Comparison of ENCODE assay signal across 8 cellular contexts in the genomic region with DNA sequence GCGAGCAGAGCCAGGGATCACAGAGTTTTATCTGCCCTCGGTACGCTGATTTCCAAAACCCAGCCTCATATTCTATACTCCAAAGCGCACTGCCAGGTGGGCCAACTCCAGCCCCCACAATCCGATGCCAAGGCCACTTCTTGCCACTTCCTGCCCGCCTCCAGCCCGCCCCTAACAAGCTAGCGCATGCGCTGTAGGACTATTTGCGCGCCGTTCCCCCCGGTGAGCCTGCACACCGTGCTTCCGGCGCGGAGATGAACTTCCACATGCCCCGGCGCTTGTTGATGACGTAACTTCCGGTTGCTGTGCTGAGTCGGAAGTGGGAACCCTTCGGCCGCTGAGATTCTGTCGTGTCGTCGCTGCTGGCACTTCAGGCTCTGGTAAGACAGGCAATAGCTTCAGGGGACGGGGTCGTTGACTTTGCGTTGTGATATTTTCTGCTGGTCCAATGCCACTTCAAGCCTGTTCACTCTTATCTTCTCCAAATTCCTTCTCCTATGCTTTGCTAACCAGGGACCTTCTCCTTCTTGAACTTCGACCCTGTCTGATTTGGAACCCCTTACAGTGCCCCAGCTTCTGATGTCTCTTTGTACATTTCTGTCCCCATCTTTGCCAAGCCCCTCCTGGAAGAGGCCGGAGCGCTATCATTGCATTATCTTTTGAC. TPM values are rescaled to one million over a fixed set of nuclear protein-coding genes. Genes with fewer than 3 reads are reported as not detected.
DNase-seq lines count a peak whose midpoint lies in the region; ATAC-seq, FAIRE-seq and TF ChIP-seq lines count a peak whose summit lies in the region.

A gene with protein sequence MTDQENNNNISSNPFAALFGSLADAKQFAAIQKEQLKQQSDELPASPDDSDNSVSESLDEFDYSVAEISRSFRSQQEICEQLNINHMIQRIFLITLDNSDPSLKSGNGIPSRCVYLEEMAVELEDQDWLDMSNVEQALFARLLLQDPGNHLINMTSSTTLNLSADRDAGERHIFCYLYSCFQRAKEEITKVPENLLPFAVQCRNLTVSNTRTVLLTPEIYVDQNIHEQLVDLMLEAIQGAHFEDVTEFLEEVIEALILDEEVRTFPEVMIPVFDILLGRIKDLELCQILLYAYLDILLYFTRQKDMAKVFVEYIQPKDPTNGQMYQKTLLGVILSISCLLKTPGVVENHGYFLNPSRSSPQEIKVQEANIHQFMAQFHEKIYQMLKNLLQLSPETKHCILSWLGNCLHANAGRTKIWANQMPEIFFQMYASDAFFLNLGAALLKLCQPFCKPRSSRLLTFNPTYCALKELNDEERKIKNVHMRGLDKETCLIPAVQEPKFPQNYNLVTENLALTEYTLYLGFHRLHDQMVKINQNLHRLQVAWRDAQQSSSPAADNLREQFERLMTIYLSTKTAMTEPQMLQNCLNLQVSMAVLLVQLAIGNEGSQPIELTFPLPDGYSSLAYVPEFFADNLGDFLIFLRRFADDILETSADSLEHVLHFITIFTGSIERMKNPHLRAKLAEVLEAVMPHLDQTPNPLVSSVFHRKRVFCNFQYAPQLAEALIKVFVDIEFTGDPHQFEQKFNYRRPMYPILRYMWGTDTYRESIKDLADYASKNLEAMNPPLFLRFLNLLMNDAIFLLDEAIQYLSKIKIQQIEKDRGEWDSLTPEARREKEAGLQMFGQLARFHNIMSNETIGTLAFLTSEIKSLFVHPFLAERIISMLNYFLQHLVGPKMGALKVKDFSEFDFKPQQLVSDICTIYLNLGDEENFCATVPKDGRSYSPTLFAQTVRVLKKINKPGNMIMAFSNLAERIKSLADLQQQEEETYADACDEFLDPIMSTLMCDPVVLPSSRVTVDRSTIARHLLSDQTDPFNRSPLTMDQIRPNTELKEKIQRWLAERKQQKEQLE (plus strand): TSS at position 306 of the 664 bp plus-strand sequence. CDS start 5,481 bp downstream, outside the sequence.

- H3K27me3 ChIP-seq in esophagus (ENCODE audit: control insufficient read depth in 1 of 2, insufficient read depth in 2 of 2, low read length in 2 of 2), result no peaks in the 10 kb centered on the region
- H3K27me3 ChIP-seq in mucosa of stomach (ENCODE audit: control insufficient read depth, insufficient read depth, low read length), result no peaks in the 10 kb centered on the region

- no peak for TF ChIP-seq CTCF in D721Med (IDR thresholded peaks at IDR 0.05; ENCODE audit: insufficient read depth, missing control alignments)

- H3K4me3 Mint-ChIP-seq in activated T-cell treated with anti-CD3 and anti-CD28 coated beads, Interleukin-2, amount 50 U/mL, for 24 hours, result peak within 1 kb of the TSS; percentile 96

- H3K27ac ChIP-seq in esophagus (ENCODE audit: low read depth in 2 of 2, low read length in 1 of 2), result peak within 1 kb of the TSS; percentile 40 to 76

- peak; percentile 25 for FAIRE-seq in D721Med (lab: Jason Lieb, UNC)

- peak within 1 kb of the TSS; percentile 82 for H3K9ac ChIP-seq in mucosa of stomach (ENCODE audit: low read length)

- no peaks in the 10 kb centered on the region for H3K27me3 Mint-ChIP-seq in activated T-cell treated with anti-CD3 and anti-CD28 coated beads, Interleukin-2, amount 50 U/mL, for 24 hours

- peaks cover 0 to 2% of the 10 kb centered on the region in 2 donors for H3K4me1 ChIP-seq in esophagus (ENCODE audit: control insufficient read depth in 2 of 2, insufficient read depth in 2 of 2, low read length in 1 of 2)
- H3K4me1 ChIP-seq in mucosa of stomach (ENCODE audit: control insufficient read depth, insufficient read depth, low read length), result no peaks in the 10 kb centered on the region

- H3K4me3 ChIP-seq in esophagus (ENCODE audit: low read depth in 1 of 2, low read length in 2 of 2) (peak within 1 kb of the TSS; percentile 60 to 99), mucosa of stomach (ENCODE audit: low read length) (peak within 1 kb of the TSS; percentile 68)

- no peaks in the 10 kb centered on the region for H3K9me3 ChIP-seq in esophagus (ENCODE audit: control insufficient read depth in 2 of 2, insufficient read depth in 1 of 2, low read depth in 1 of 2, low read length in 1 of 2)
- no peaks in the 10 kb centered on the region for H3K9me3 ChIP-seq in mucosa of stomach (ENCODE audit: control insufficient read depth, low read length)

- H3K36me3 ChIP-seq in esophagus (ENCODE audit: control insufficient read depth in 2 of 2, insufficient read depth in 2 of 2, low read length in 1 of 2) (no peaks in the 10 kb centered on the region), mucosa of stomach (ENCODE audit: control insufficient read depth, insufficient read depth, low read length) (no peaks in the 10 kb centered on the region)

- H3K9me3 Mint-ChIP-seq in activated T-cell treated with anti-CD3 and anti-CD28 coated beads, Interleukin-2, amount 50 U/mL, for 24 hours, result no peaks in the 10 kb centered on the region

- in situ Hi-C loops in KBM-7 (cut with MboI; ENCODE audit: low pct_unique_long_range_greater_than_20kb, low sequenced_read_pairs), result loop anchor here (10.0 kb wide), 1 partner anchor 55 kb away; a partner anchor contains a TSS

- H3K36me3 Mint-ChIP-seq in activated T-cell treated with anti-CD3 and anti-CD28 coated beads, Interleukin-2, amount 50 U/mL, for 24 hours (ENCODE audit: low read depth), result peaks cover 49% of the 10 kb centered on the region

- peak; percentile 93 for ATAC-seq in GM21528 (IDR thresholded peaks at IDR 0.05; ENCODE audit: low FRiP score, unreplicated experiment)

- peak within 1 kb of the TSS; percentile 98 for H3K27ac Mint-ChIP-seq in activated T-cell treated with anti-CD3 and anti-CD28 coated beads, Interleukin-2, amount 50 U/mL, for 24 hours

- WGBS in esophagus, 2 donors, result 3% methylated on average over 33 of the region's 33 CpGs

- peaks cover 52% of the 10 kb centered on the region for H3K4me1 Mint-ChIP-seq in activated T-cell treated with anti-CD3 and anti-CD28 coated beads, Interleukin-2, amount 50 U/mL, for 24 hours (ENCODE audit: low read depth)

- DNase-seq in D721Med (ENCODE audit: insufficient read length, low spot score), result peak; percentile 31
- peak; percentile 96 for DNase-seq in KBM-7
- peak; percentile 98 for DNase-seq in activated T-cell treated with anti-CD3 and anti-CD28 coated beads, Interleukin-2, amount 50 U/mL, for 24 hours
- DNase-seq in stimulated activated CD8-positive, alpha-beta memory T cell treated with anti-CD3 and anti-CD28 coated beads, Interleukin-7, amount 100 ng/mL, for 1 hour (ENCODE audit: low read depth in 2 of 2), result peak; percentile 94 to 98

TF ChIP-seq in PFSK-1, 5 proteins besides CTCF, POLR2A, EP300 and RAD21:
- TF ChIP-seq FOXP2 (optimal IDR thresholded peaks at IDR 0.05; ENCODE audit: borderline replicate concordance, extremely low read depth, extremely low read length, insufficient read depth) (peak; percentile 80), POLR2AphosphoS5 (IDR thresholded peaks at IDR 0.05; ENCODE audit: low read depth, low read length) (peak; percentile 98), SIN3A (IDR thresholded peaks at IDR 0.05; ENCODE audit: borderline replicate concordance, insufficient read depth, low read length) (peak; percentile 48; the same call in 1 of the 2 replicates), TAF1 (IDR thresholded peaks at IDR 0.05; ENCODE audit: borderline replicate concordance, insufficient read depth, low read length) (peak; percentile 89; the same call in 1 of the 2 replicates)
- TF ChIP-seq, protein P1, sequence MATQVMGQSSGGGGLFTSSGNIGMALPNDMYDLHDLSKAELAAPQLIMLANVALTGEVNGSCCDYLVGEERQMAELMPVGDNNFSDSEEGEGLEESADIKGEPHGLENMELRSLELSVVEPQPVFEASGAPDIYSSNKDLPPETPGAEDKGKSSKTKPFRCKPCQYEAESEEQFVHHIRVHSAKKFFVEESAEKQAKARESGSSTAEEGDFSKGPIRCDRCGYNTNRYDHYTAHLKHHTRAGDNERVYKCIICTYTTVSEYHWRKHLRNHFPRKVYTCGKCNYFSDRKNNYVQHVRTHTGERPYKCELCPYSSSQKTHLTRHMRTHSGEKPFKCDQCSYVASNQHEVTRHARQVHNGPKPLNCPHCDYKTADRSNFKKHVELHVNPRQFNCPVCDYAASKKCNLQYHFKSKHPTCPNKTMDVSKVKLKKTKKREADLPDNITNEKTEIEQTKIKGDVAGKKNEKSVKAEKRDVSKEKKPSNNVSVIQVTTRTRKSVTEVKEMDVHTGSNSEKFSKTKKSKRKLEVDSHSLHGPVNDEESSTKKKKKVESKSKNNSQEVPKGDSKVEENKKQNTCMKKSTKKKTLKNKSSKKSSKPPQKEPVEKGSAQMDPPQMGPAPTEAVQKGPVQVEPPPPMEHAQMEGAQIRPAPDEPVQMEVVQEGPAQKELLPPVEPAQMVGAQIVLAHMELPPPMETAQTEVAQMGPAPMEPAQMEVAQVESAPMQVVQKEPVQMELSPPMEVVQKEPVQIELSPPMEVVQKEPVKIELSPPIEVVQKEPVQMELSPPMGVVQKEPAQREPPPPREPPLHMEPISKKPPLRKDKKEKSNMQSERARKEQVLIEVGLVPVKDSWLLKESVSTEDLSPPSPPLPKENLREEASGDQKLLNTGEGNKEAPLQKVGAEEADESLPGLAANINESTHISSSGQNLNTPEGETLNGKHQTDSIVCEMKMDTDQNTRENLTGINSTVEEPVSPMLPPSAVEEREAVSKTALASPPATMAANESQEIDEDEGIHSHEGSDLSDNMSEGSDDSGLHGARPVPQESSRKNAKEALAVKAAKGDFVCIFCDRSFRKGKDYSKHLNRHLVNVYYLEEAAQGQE (IDR thresholded peaks at IDR 0.05; ENCODE audit: insufficient read depth in 1 of 2, low read depth in 2 of 2, low read length in 2 of 2), result 0 out of 4 replicates have a peak, but pooled peaks of 1 of the 2 experiments have one; percentile 36

RNA-seq across cellular contexts. Expression of the gene that starts here (rescaled TPM):
- polyA plus RNA-seq in PFSK-1 (2012; ENCODE audit: insufficient read length, low read depth), result 6.0 TPM
- 10 to 100 TPM in 1 of 2 donors, 1 to 10 TPM in 1; 9.5 to 12.0 TPM for polyA plus RNA-seq in esophagus

Comparison
In these comparisons a context has a peak if more than half of its experiments do, and no peak if none do; other contexts are left out.
1. Peak in every context shown above with its lines: DNase-seq, ATAC-seq, H3K4me3 ChIP-seq and H3K27ac ChIP-seq.
2. DNase-seq: peak in every context shown above with its lines; median percentile 98 in activated T-cell treated with anti-CD3 and anti-CD28 coated beads, Interleukin-2, amount 50 U/mL, for 24 hours; 96 in KBM-7; 96 in stimulated activated CD8-positive, alpha-beta memory T cell treated with anti-CD3 and anti-CD28 coated beads, Interleukin-7, amount 100 ng/mL, for 1 hour; 31 in D721Med.